In the genomic region with DNA sequence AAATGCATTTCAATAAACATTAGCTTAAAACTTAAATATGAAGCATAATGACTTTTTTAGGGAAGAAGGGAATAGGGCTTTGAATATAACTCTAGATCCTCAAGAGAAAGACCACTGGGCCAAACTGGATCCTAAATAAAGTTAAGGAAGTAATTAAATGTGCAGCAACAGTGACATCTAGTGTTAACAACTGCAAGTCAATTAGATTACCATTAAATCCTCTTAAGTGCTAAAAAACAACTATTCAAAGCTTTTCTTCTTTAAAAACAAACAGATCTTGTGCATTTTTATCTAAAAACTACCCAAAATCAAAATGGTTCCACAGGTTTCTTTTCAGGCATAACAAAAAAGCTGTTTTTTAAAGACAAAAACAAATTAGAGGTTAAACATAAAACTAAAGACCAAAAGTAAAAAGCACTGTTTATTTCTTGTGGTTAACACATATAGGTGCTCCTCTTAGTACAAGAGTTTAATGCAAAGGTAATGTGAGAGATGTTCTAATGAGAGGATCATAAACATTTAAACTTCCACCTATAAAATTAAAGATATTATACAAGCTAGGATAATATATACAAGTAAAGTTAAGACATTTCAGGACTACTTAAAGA, we compare ENCODE assay signal across 8 cellular contexts.
DNase-seq lines count a peak whose midpoint lies in the region; ATAC-seq, FAIRE-seq and TF ChIP-seq lines count a peak whose summit lies in the region.

No MANE protein-coding gene starts in this region.

- intact Hi-C loops in esophagus squamous epithelium (cut with DNase I), result loop anchor here (5.0 to 10.0 kb wide), 2 partner anchors 252 to 540 kb away; no protein-coding TSS in a partner anchor
- intact Hi-C loops in naive thymus-derived CD4-positive, alpha-beta T cell (cut with micrococcal nuclease), result loop anchor here (1.0 to 5.0 kb wide), 11 partner anchors 58 to 657 kb away; no protein-coding TSS in a partner anchor

- FAIRE-seq in G401.6 (lab: Jason Lieb, UNC), result peak; percentile 97

- no peaks in the 10 kb centered on the region for H3K9me3 Mint-ChIP-seq in naive thymus-derived CD4-positive, alpha-beta T cell

- no peaks in the 10 kb centered on the region for H3K27me3 Mint-ChIP-seq in naive thymus-derived CD4-positive, alpha-beta T cell

- H3K36me3 Mint-ChIP-seq in naive thymus-derived CD4-positive, alpha-beta T cell, result peaks cover 5 to 23% (median 9%) of the 10 kb centered on the region in 5 donors

- CTCF ChIA-PET in naive thymus-derived CD4-positive, alpha-beta T cell (lab: Charles Lee), result interaction anchor here (0.6 to 3.3 kb wide), 22 partner anchors 9 to 991 kb away, joined by 3 to 57 read pairs (median 3); no protein-coding TSS in a partner anchor

- no peaks in the 10 kb centered on the region for H3K9me3 ChIP-seq in esophagus squamous epithelium
- no peaks in the 10 kb centered on the region for H3K9me3 ChIP-seq in naive thymus-derived CD4-positive, alpha-beta T cell (ENCODE audit: control insufficient read depth in 2 of 3, low read length in 3 of 3)
- H3K9me3 ChIP-seq in effector memory CD4-positive, alpha-beta T cell (ENCODE audit: control insufficient read depth, low read length), result no peaks in the 10 kb centered on the region

- peak overlapping the region in 2 of 4 donors; percentile 75 to 76 for H3K27ac ChIP-seq in esophagus squamous epithelium
- no peak overlapping the region for H3K27ac ChIP-seq in naive thymus-derived CD4-positive, alpha-beta T cell (ENCODE audit: low read depth, low read length)
- no peak overlapping the region for H3K27ac ChIP-seq in effector memory CD4-positive, alpha-beta T cell (ENCODE audit: insufficient read depth, low read length, poor library complexity, severe bottlenecking)

- POLR2A ChIA-PET in naive thymus-derived CD4-positive, alpha-beta T cell (lab: Charles Lee), result interaction anchor here (0.9 to 1.3 kb wide), 3 partner anchors 266 to 537 kb away, joined by 3 to 4 read pairs (median 3); no protein-coding TSS in a partner anchor

- ATAC-seq in naive thymus-derived CD4-positive, alpha-beta T cell, result peak; percentile 58
- ATAC-seq in GM18511 (IDR thresholded peaks at IDR 0.05; ENCODE audit: unreplicated experiment), result no peak

- DNase-seq in NCI-H128 (lab: John Stamatoyannopoulos, UW; ENCODE audit: unreplicated experiment) (peak; percentile 56), SIG-M5 (lab: John Stamatoyannopoulos, UW) (peak; percentile 49), esophagus squamous epithelium (lab: John Stamatoyannopoulos, UW) (no peak)
- peak in 7 of 9 donors; percentile 15 to 56 (median 47) for DNase-seq in naive thymus-derived CD4-positive, alpha-beta T cell
- DNase-seq in activated CD4-positive, alpha-beta T cell treated with anti-CD3 and anti-CD28 coated beads for 48 hours, result no peak
- no peak for DNase-seq in effector memory CD4-positive, alpha-beta T cell

- peaks cover 0 to 15% (median 0%) of the 10 kb centered on the region in 7 donors for H3K4me1 Mint-ChIP-seq in naive thymus-derived CD4-positive, alpha-beta T cell

- no peaks in the 10 kb centered on the region for H3K36me3 ChIP-seq in esophagus squamous epithelium
- peaks cover 0 to 12% (median 0%) of the 10 kb centered on the region in 3 experiments for H3K36me3 ChIP-seq in naive thymus-derived CD4-positive, alpha-beta T cell (ENCODE audit: control insufficient read depth in 2 of 3, insufficient read depth in 3 of 3, low read length in 3 of 3)
- H3K36me3 ChIP-seq in effector memory CD4-positive, alpha-beta T cell (ENCODE audit: control insufficient read depth, insufficient read depth, low read length), result no peaks in the 10 kb centered on the region

- no peak overlapping the region for H3K4me3 ChIP-seq in esophagus squamous epithelium
- H3K4me3 ChIP-seq in naive thymus-derived CD4-positive, alpha-beta T cell (ENCODE audit: low read length), result no peak overlapping the region
- no peak overlapping the region for H3K4me3 ChIP-seq in effector memory CD4-positive, alpha-beta T cell (ENCODE audit: insufficient read depth, low read depth, low read length, poor library complexity, severe bottlenecking)

- H3K4me3 Mint-ChIP-seq in naive thymus-derived CD4-positive, alpha-beta T cell, result no peak overlapping the region

- TF ChIP-seq CTCF in esophagus squamous epithelium (IDR thresholded peaks at IDR 0.05), result peak; percentile 54 to 83 (median 68)

- H3K27ac Mint-ChIP-seq in naive thymus-derived CD4-positive, alpha-beta T cell, result no peak overlapping the region

- H3K4me1 ChIP-seq in esophagus squamous epithelium, result peaks cover 11 to 66% (median 12%) of the 10 kb centered on the region in 3 donors
- H3K4me1 ChIP-seq in naive thymus-derived CD4-positive, alpha-beta T cell (ENCODE audit: control insufficient read depth in 2 of 2, insufficient read depth in 2 of 2, low read length in 2 of 2), result peaks cover 0 to 21% of the 10 kb centered on the region in 2 donors
- H3K4me1 ChIP-seq in effector memory CD4-positive, alpha-beta T cell (ENCODE audit: control insufficient read depth, insufficient read depth, low read length, poor library complexity, severe bottlenecking), result no peaks in the 10 kb centered on the region

- no peaks in the 10 kb centered on the region for H3K27me3 ChIP-seq in esophagus squamous epithelium
- H3K27me3 ChIP-seq in naive thymus-derived CD4-positive, alpha-beta T cell (ENCODE audit: control insufficient read depth in 2 of 2, insufficient read depth in 2 of 2, low read length in 2 of 2), result no peaks in the 10 kb centered on the region
- H3K27me3 ChIP-seq in effector memory CD4-positive, alpha-beta T cell (replicated peaks; ENCODE audit: control insufficient read depth, insufficient read depth, low read length, poor library complexity, severe bottlenecking), result no peaks in the 10 kb centered on the region

- TF ChIP-seq POLR2A in esophagus squamous epithelium (IDR thresholded peaks at IDR 0.05), result no peak

Comparison
In these comparisons a context has a peak if more than half of its experiments do, and no peak if none do; other contexts are left out.
1. DNase-seq: peak in NCI-H128 (single experiment), SIG-M5 (single experiment) and naive thymus-derived CD4-positive, alpha-beta T cell (7 of 9); none in esophagus squamous epithelium (single experiment), activated CD4-positive, alpha-beta T cell treated with anti-CD3 and anti-CD28 coated beads for 48 hours (single experiment) and effector memory CD4-positive, alpha-beta T cell (0 of 3).